ENCODE assay signal across 8 cellular contexts in genomic region chr5:172443441-172444109, GRCh38. TPM values are rescaled to one million over a fixed set of nuclear protein-coding genes. Genes with fewer than 3 reads are reported as not detected.
DNase-seq lines count a peak whose midpoint lies in the region; ATAC-seq and TF ChIP-seq lines count a peak whose summit lies in the region.

No MANE protein-coding gene starts in this region.

- H3K27ac ChIP-seq in C4-2B: peak overlapping the region; percentile 16; the same call in 1 of the 2 replicates

- H3K36me3 Mint-ChIP-seq in activated naive CD4-positive, alpha-beta T cell treated with anti-CD3 and anti-CD28 coated beads, Interleukin-2, amount 50 U/mL, for 72 hours: no peaks in the 10 kb centered on the region

- peak; percentile 70 for DNase-seq in NCI-H2029 treated with DMSO at 0.1 percent for 48 hours (lab: John Stamatoyannopoulos, UW)
- peak; percentile 56 to 73 for DNase-seq in activated naive CD4-positive, alpha-beta T cell treated with anti-CD3 and anti-CD28 coated beads, Interleukin-2, amount 50 U/mL, for 72 hours (ENCODE audit: low spot score in 2 of 2)
- DNase-seq in left cardiac atrium: peak; percentile 92
- DNase-seq in stimulated activated CD4-positive, alpha-beta T cell treated with anti-CD3 and anti-CD28 coated beads, Interleukin-12 subunit alpha, Interleukin-12 subunit beta, amount 100 ng/mL, for 48 hours (ENCODE audit: low read depth in 2 of 3, low spot score in 1 of 3): peak; percentile 52 to 58 (median 54)
- no peak for DNase-seq in NCI-H1417 treated with DMSO at 0.1 percent for 48 hours (lab: John Stamatoyannopoulos, UW)
- no peak for DNase-seq in NCI-H345 treated with DMSO at 0.1 percent for 48 hours (lab: John Stamatoyannopoulos, UW; ENCODE audit: unreplicated experiment)

- no peak for TF ChIP-seq CTCF in C4-2B (conservative IDR thresholded peaks at IDR 0.05)

- no peak overlapping the region for H3K27ac Mint-ChIP-seq in activated naive CD4-positive, alpha-beta T cell treated with anti-CD3 and anti-CD28 coated beads, Interleukin-2, amount 50 U/mL, for 72 hours

- no peaks in the 10 kb centered on the region for H3K9me3 Mint-ChIP-seq in activated naive CD4-positive, alpha-beta T cell treated with anti-CD3 and anti-CD28 coated beads, Interleukin-2, amount 50 U/mL, for 72 hours

- intact Hi-C loops in left cardiac atrium (cut with DNase I): no loop called here

- ATAC-seq in activated naive CD4-positive, alpha-beta T cell treated with anti-CD3 and anti-CD28 coated beads, Interleukin-2, amount 50 U/mL, for 72 hours: peak; percentile 93 to 95
- ATAC-seq in left cardiac atrium: peak; percentile 70 to 87
- ATAC-seq in HG03469 (IDR thresholded peaks at IDR 0.05; ENCODE audit: unreplicated experiment): no peak

RNA-seq across cellular contexts. Expression of gene SH3PXD2B, which starts 10.8 kb away (rescaled TPM):
- total RNA-seq in activated naive CD4-positive, alpha-beta T cell treated with anti-CD3 and anti-CD28 coated beads, Interleukin-2, amount 50 U/mL, for 72 hours: under 1 TPM; 0.09 to 0.64 TPM
- 10 to 100 TPM in 1 of 2 donors, 1 to 10 TPM in 1; 10.0 to 15.3 TPM for total RNA-seq in left cardiac atrium

Comparison
In these comparisons a context has a peak if more than half of its experiments do, and no peak if none do; other contexts are left out.
1. DNase-seq: peak in NCI-H2029 treated with DMSO at 0.1 percent for 48 hours (single experiment), activated naive CD4-positive, alpha-beta T cell treated with anti-CD3 and anti-CD28 coated beads, Interleukin-2, amount 50 U/mL, for 72 hours (2 of 2), left cardiac atrium (single experiment) and stimulated activated CD4-positive, alpha-beta T cell treated with anti-CD3 and anti-CD28 coated beads, Interleukin-12 subunit alpha, Interleukin-12 subunit beta, amount 100 ng/mL, for 48 hours (3 of 3); none in NCI-H1417 treated with DMSO at 0.1 percent for 48 hours (single experiment) and NCI-H345 treated with DMSO at 0.1 percent for 48 hours (single experiment).
2. RNA of gene SH3PXD2B, which starts 10.8 kb away (total RNA-seq): 10.0 to 15.3 TPM in left cardiac atrium; 0.09 to 0.64 TPM in activated naive CD4-positive, alpha-beta T cell treated with anti-CD3 and anti-CD28 coated beads, Interleukin-2, amount 50 U/mL, for 72 hours; every median in the first group is over 4 times any median in the second.